Comparison of ENCODE assay signal across 28 cellular contexts in genomic region chr5:5770825-5771224, GRCh38.
"Had no signal": no experiment of that assay in that cellular context is flagged by ENCODE, and none has a peak within 500 bp of the region (broad histone marks: within the 10 kb centered on the region; RNA-seq: fewer than 3 reads in every experiment).

No MANE protein-coding gene starts in this region.

- H3K27ac ChIP-seq: ascending aorta, cardiac muscle cell, KMS-11, PC-9, RWPE1 had no signal

- H3K4me3 ChIP-seq: ascending aorta, cardiac muscle cell, PC-9 had no signal

- ATAC-seq: activated CD8-positive, alpha-beta T cell treated with anti-CD3 and anti-CD28 coated beads for 36 hours; activated T-cell treated with anti-CD3 and anti-CD28 coated beads, Interleukin-2, amount 50 U/mL, for 72 hours; activated T-helper 17 cell treated with anti-CD3 and anti-CD28 coated beads, Interleukin-2, amount 50 U/mL, for 72 hours had no signal

- DNase-seq: activated CD4-positive, alpha-beta T cell treated with anti-CD3 and anti-CD28 coated beads, Interleukin-2, amount 10 ng/mL, durations not matched to agents 24 days and 14 days; activated CD4-positive, alpha-beta T cell treated with anti-CD3 and anti-CD28 coated beads, Interleukin-2, amount 50 U/mL, for 4 hours; activated CD8-positive, alpha-beta T cell treated with anti-CD3 and anti-CD28 coated beads for 36 hours; activated effector memory CD4-positive, alpha-beta T cell treated with anti-CD3 and anti-CD28 coated beads, Interleukin-2, amount 50 U/mL, for 16 hours; activated naive CD4-positive, alpha-beta T cell; activated naive CD4-positive, alpha-beta T cell treated with anti-CD3 and anti-CD28 coated beads, Interleukin-2, amount 50 U/mL, for 16 hours; activated naive CD8-positive, alpha-beta T cell treated with anti-CD3 and anti-CD28 coated beads for 36 hours; activated T-cell treated with anti-CD3 and anti-CD28 coated beads, Interleukin-2, amount 50 U/mL, for 1 hour; activated T-cell treated with anti-CD3 and anti-CD28 coated beads, Interleukin-2, amount 50 U/mL, for 72 hours; amygdala; MM.1S; NCI-H1092 treated with DMSO at 0.1 percent for 48 hours; NCI-H1417; NCI-H146; NCI-H187; NCI-H2081; NCI-H2171 treated with DMSO at 0.1 percent for 48 hours; NCI-H2227 treated with DMSO at 0.1 percent for 48 hours; NCI-H446; NCI-H510A treated with DMSO at 0.1 percent for 48 hours; NK-92 treated with Interleukin-12 subunit alpha and Interleukin-12 subunit beta, amount 100 ng/mL, for 24 hours; PC-9; Right ventricle myocardium superior had no signal

- H3K27me3 ChIP-seq: ascending aorta, cardiac muscle cell had no signal
